ENCODE assay signal across 19 cellular contexts in genomic region chr1:230860617-230861384, GRCh38. TPM values are rescaled to one million over a fixed set of nuclear protein-coding genes. Genes with fewer than 3 reads are reported as not detected.
DNase-seq lines count a peak whose midpoint lies in the region; TF ChIP-seq lines count a peak whose summit lies in the region.
"Had no signal": no experiment of that assay in that cellular context is flagged by ENCODE, and none has a peak within 500 bp of the region (broad histone marks: within the 10 kb centered on the region; RNA-seq: fewer than 3 reads in every experiment).

No MANE protein-coding gene starts in this region.

- intact Hi-C loops in prostate gland (cut with DNase I) = no loop called here

- H3K27me3 ChIP-seq in H7 (ENCODE audit: control insufficient read depth, insufficient read depth, low read length) (no peaks in the 10 kb centered on the region), trophoblast cell (ENCODE audit: insufficient read depth, low read length) (no peaks in the 10 kb centered on the region), prostate gland (replicated peaks; ENCODE audit: insufficient read depth) (no peaks in the 10 kb centered on the region)

- no peak for TF ChIP-seq CTCF in prostate gland (IDR thresholded peaks at IDR 0.05)

- no peak overlapping the region for H4K91ac ChIP-seq in trophoblast cell (ENCODE audit: low read depth, low read length)

- H2AFZ ChIP-seq in trophoblast cell (ENCODE audit: insufficient read depth, low read length, poor library complexity) = no peak overlapping the region

- no peak overlapping the region for H3K14ac ChIP-seq in trophoblast cell (ENCODE audit: low read length)

- TF ChIP-seq POLR2A in prostate gland (IDR thresholded peaks at IDR 0.05) = no peak

- H3K4me3 ChIP-seq in H7 (ENCODE audit: insufficient read depth, low read depth, low read length) (no peak overlapping the region), trophoblast cell (ENCODE audit: low read depth, low read length) (no peak overlapping the region), prostate gland (no peak overlapping the region)

- no peak overlapping the region for H2BK120ac ChIP-seq in trophoblast cell (ENCODE audit: insufficient read depth, low read length, poor library complexity)

- H3K9me3 ChIP-seq in trophoblast cell (ENCODE audit: insufficient read depth, low read depth, low read length) (peaks cover 2% of the 10 kb centered on the region), prostate gland (no peaks in the 10 kb centered on the region)

- no peak overlapping the region for H3K9ac ChIP-seq in trophoblast cell (ENCODE audit: low read length)

- H3K79me1 ChIP-seq in trophoblast cell (ENCODE audit: low read length) = peaks cover 30% of the 10 kb centered on the region

- peak overlapping the region; percentile 89 for H3K27ac ChIP-seq in caudate nucleus (ENCODE audit: low read depth, low read length)
- H3K27ac ChIP-seq in trophoblast cell (ENCODE audit: low read depth, low read length) = no peak overlapping the region
- no peak overlapping the region for H3K27ac ChIP-seq in prostate gland
- H3K27ac ChIP-seq: RWPE1 had no signal

- H3K4me1 ChIP-seq in trophoblast cell (ENCODE audit: control insufficient read depth in 1 of 2, insufficient read depth in 2 of 2, low read length in 2 of 2) = peaks cover 48 to 62% of the 10 kb centered on the region in 2 experiments
- H3K4me1 ChIP-seq in prostate gland (replicated peaks) = no peaks in the 10 kb centered on the region

- H2AK5ac ChIP-seq in trophoblast cell (ENCODE audit: low read length) = no peak overlapping the region

- no peak overlapping the region for H3K23ac ChIP-seq in trophoblast cell (ENCODE audit: low read length)

- H3K36me3 ChIP-seq in H7 (replicated peaks; ENCODE audit: control insufficient read depth, insufficient read depth, low read length) = no peaks in the 10 kb centered on the region
- peaks cover 7 to 13% of the 10 kb centered on the region in 2 experiments for H3K36me3 ChIP-seq in trophoblast cell (ENCODE audit: control insufficient read depth in 1 of 2, insufficient read depth in 2 of 2, low read length in 2 of 2)
- no peaks in the 10 kb centered on the region for H3K36me3 ChIP-seq in prostate gland

- no peak overlapping the region for H2BK12ac ChIP-seq in trophoblast cell (ENCODE audit: low read length)

- no peak overlapping the region for H2BK5ac ChIP-seq in trophoblast cell (ENCODE audit: low read depth, low read length, poor library complexity)

- no peak overlapping the region for H4K12ac ChIP-seq in trophoblast cell (ENCODE audit: low read depth, low read length)

- H3K4ac ChIP-seq in trophoblast cell (ENCODE audit: low read depth, low read length) = peak overlapping the region; percentile 4

- no peak overlapping the region for H4K8ac ChIP-seq in trophoblast cell (ENCODE audit: low read depth, low read length)

- peaks cover 19% of the 10 kb centered on the region for H3K79me2 ChIP-seq in trophoblast cell (ENCODE audit: control insufficient read depth, insufficient read depth, low read length, poor library complexity)

- H3K4me2 ChIP-seq in trophoblast cell (ENCODE audit: low read length) = no peak overlapping the region

- DNase-seq in H7 (peak; percentile 63), NCI-H82 (lab: John Stamatoyannopoulos, UW) (peak; percentile 78), caudate nucleus (lab: John Stamatoyannopoulos, UW) (no peak), trophoblast cell (peak in 1 of 2 donors; percentile 25), prostate gland (ENCODE audit: low spot score) (no peak), SKM-1 treated with dmso at 0.1 percent for 144 hours (lab: John Stamatoyannopoulos, UW; ENCODE audit: unreplicated experiment) (no peak), mesenteric fat pad (ENCODE audit: low spot score) (no peak), DMS114 treated with DMSO at 0.1 percent for 48 hours (lab: John Stamatoyannopoulos, UW; ENCODE audit: unreplicated experiment) (no peak)
- DNase-seq: activated B cell treated with CpG ODN at 0.5 μM for 24 hours; activated CD4-positive, alpha-beta memory T cell treated with anti-CD3 and anti-CD28 coated beads, Interleukin-2, amount 10 ng/mL, durations not matched to agents 7 days and 5 days; activated naive CD4-positive, alpha-beta T cell treated with anti-CD3 and anti-CD28 coated beads, Interleukin-2, amount 50 U/mL, for 16 hours; activated T-cell treated with anti-CD3 and anti-CD28 coated beads, Interleukin-2, amount 50 U/mL, for 1 hour; AML-193; foreskin melanocyte; NCI-H1105; occipital lobe; stimulated activated CD4-positive, alpha-beta T cell treated with anti-CD3 and anti-CD28 coated beads, Interleukin-4, amount 100 ng/mL, for 1 hour; T-cell had no signal

- no CpG with 5 or more reads among the region's 9 CpGs for WGBS in trophoblast cell (ENCODE audit: extremely low coverage, insufficient coverage, insufficient read length)
- 89% methylated on average over 9 of the region's 9 CpGs for WGBS in prostate gland

- H3K18ac ChIP-seq in trophoblast cell (ENCODE audit: low read length) = no peak overlapping the region

RNA-seq across cellular contexts. Expression of gene C1orf198, which starts 7.5 kb away (rescaled TPM):
- total RNA-seq in H7 (2014; rRNA removed; shearing (Covaris generic)) = 38.6 and 52.0 TPM in 2 replicates
- polyA plus RNA-seq in trophoblast cell (2013) = 56.8 and 57.0 TPM in 2 replicates
- total RNA-seq in prostate gland (10 to 100 TPM; 41.9 to 44.8 TPM), mesenteric fat pad (64.5 TPM)

Comparison
In these comparisons a context has a peak if more than half of its experiments do, and no peak if none do; other contexts are left out.
1. DNase-seq: peak in H7 (single experiment) and NCI-H82 (single experiment); none in caudate nucleus (0 of 61), prostate gland (single experiment), SKM-1 treated with dmso at 0.1 percent for 144 hours (single experiment), mesenteric fat pad (single experiment) and DMS114 treated with DMSO at 0.1 percent for 48 hours (single experiment).